In the genomic region with DNA sequence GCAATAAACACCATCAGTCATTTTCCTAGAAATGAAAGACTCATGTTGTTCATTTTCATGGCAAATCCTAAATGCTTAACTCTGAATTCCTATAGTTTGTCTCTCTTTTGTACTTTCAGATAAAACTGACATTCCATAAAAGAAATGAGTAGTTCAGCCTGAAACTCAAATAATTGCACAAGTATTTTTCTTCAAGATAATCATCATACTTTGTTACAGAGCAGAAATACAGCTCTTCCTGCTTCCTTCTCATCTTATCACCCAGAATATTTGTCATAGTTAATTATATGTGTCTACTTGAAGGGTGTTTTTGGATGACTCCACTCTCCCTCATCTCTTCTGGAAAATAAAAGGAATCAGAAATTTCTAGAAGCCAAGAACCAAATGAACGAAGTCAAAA, we compare ENCODE assay signal across 33 cellular contexts.
"Had no signal": no experiment of that assay in that cellular context is flagged by ENCODE, and none has a peak within 500 bp of the region (broad histone marks: within the 10 kb centered on the region; RNA-seq: fewer than 3 reads in every experiment).

No MANE protein-coding gene starts in this region.

- H3K4me3 ChIP-seq: breast epithelium, left ventricle myocardium inferior, lung, ovary, prostate gland, thyroid gland had no signal

- H3K27me3 ChIP-seq: breast epithelium, ovary, thyroid gland had no signal

- DNase-seq: activated CD4-positive, alpha-beta memory T cell treated with anti-CD3 and anti-CD28 coated beads for 36 hours; activated CD4-positive, alpha-beta T cell treated with anti-CD3 and anti-CD28 coated beads, Interleukin-2, amount 10 ng/mL, durations not matched to agents 24 days and 14 days; activated CD4-positive, CD25-positive, alpha-beta regulatory T cell treated with anti-CD3 and anti-CD28 coated beads, Interleukin-2, amount 50 U/mL, for 72 hours; activated CD8-positive, alpha-beta memory T cell treated with anti-CD3 and anti-CD28 coated beads, Interleukin-2, amount 50 U/mL, for 48 hours; activated gamma-delta T cell; activated naive CD4-positive, alpha-beta T cell treated with anti-CD3 and anti-CD28 coated beads, Interleukin-2, amount 10 ng/mL, durations not matched to agents 7 days and 5 days; activated naive CD8-positive, alpha-beta T cell treated with anti-CD3 and anti-CD28 coated beads, Interleukin-2, amount 10 ng/mL, durations not matched to agents 7 days and 5 days; activated T-cell treated with anti-CD3 and anti-CD28 coated beads, Interleukin-2, amount 50 U/mL, for 24 hours; amygdala; central memory CD4-positive, alpha-beta T cell; endodermal cell; islet precursor cell; left ventricle myocardium inferior; mesendoderm; naive B cell; ovary; retina; small intestine; stimulated activated CD4-positive, alpha-beta T cell treated with anti-CD3 and anti-CD28 coated beads, Interleukin-1b, Interleukin-23, amount 100 ng/mL, for 48 hours; stimulated activated CD4-positive, alpha-beta T cell treated with anti-CD3 and anti-CD28 coated beads, Interleukin-4, amount 100 ng/mL, for 4 hours; stimulated activated CD8-positive, alpha-beta memory T cell treated with anti-CD3 and anti-CD28 coated beads, Interleukin-4, amount 100 ng/mL, for 48 hours; stimulated activated naive CD8-positive, alpha-beta T cell treated with anti-CD3 and anti-CD28 coated beads, Interleukin-15, amount 100 ng/mL, for 72 hours; substantia nigra; T-cell; thyroid gland; WERI-Rb-1 had no signal

- FAIRE-seq: frontal cortex, small intestine had no signal

- H3K27ac ChIP-seq: breast epithelium, left ventricle myocardium inferior, ovary, prostate gland, thyroid gland, WERI-Rb-1 had no signal

- H3K4me1 ChIP-seq: breast epithelium, left ventricle myocardium inferior, prostate gland, thyroid gland had no signal

- H3K36me3 ChIP-seq: breast epithelium, left ventricle myocardium inferior, ovary, prostate gland, thyroid gland, WERI-Rb-1 had no signal

- H3K9me3 ChIP-seq: breast epithelium, left ventricle myocardium inferior, ovary, prostate gland, thyroid gland had no signal

- ATAC-seq: esophagus mucosa; sciatic nerve; stimulated activated memory B cell treated with anti-CD40 and anti-IgM and Interleukin-4, amounts not matched to agents 10 μg/mL and 1 μg/mL and 100 μg/mL, for 72 hours; stimulated activated naive CD8-positive, alpha-beta T cell treated with anti-CD3 and anti-CD28 coated beads, Interleukin-15, amount 100 ng/mL, for 72 hours; T-cell had no signal
